In genomic region chr2:42951263-42951938, GRCh38 we compare ENCODE assay signal across 13 cellular contexts.
DNase-seq lines count a peak whose midpoint lies in the region; ATAC-seq and TF ChIP-seq lines count a peak whose summit lies in the region.
"Had no signal": no experiment of that assay in that cellular context is flagged by ENCODE, and none has a peak within 500 bp of the region (broad histone marks: within the 10 kb centered on the region; RNA-seq: fewer than 3 reads in every experiment).

No MANE protein-coding gene starts in this region.

- H3K36me3 Mint-ChIP-seq in nephron (ENCODE audit: low read depth), result no peaks in the 10 kb centered on the region

- no peak overlapping the region for H3K4me3 Mint-ChIP-seq in nephron
- H3K4me3 Mint-ChIP-seq: activated T-helper 17 cell treated with anti-CD3 and anti-CD28 coated beads, Interleukin-2, amount 50 U/mL, for 72 hours; GM23338 had no signal

- peaks cover 17% of the 10 kb centered on the region for H3K4me1 Mint-ChIP-seq in nephron

- ATAC-seq in Right ventricle myocardium inferior (peak; percentile 58), foreskin keratinocyte (no peak), HG02571 (IDR thresholded peaks at IDR 0.05; ENCODE audit: unreplicated experiment) (no peak)
- ATAC-seq: activated T-helper 17 cell treated with anti-CD3 and anti-CD28 coated beads, Interleukin-2, amount 50 U/mL, for 72 hours; GM23338 had no signal

- H3K27ac Mint-ChIP-seq in nephron, result peak overlapping the region; percentile 18 to 77 (median 67)
- H3K27ac Mint-ChIP-seq: GM23338 had no signal

- H3K9me3 Mint-ChIP-seq in nephron, result peaks cover 7% of the 10 kb centered on the region
- H3K9me3 Mint-ChIP-seq: activated T-helper 17 cell treated with anti-CD3 and anti-CD28 coated beads, Interleukin-2, amount 50 U/mL, for 72 hours had no signal

- DNase-seq in Right ventricle myocardium inferior (ENCODE audit: missing footprints) (no peak), cardiac septum (ENCODE audit: low spot score) (no peak), foreskin keratinocyte (peak in 1 of 2 donors; percentile 64), NCI-H748 treated with DMSO at 0.1 percent for 48 hours (lab: John Stamatoyannopoulos, UW) (no peak), DMS153 treated with DMSO at 0.1 percent for 48 hours (lab: John Stamatoyannopoulos, UW; ENCODE audit: unreplicated experiment) (no peak)
- DNase-seq in stimulated activated CD4-positive, alpha-beta T cell treated with anti-CD3 and anti-CD28 coated beads, Interleukin-4, amount 100 ng/mL, for 4 hours, result no peak
- DNase-seq: activated CD4-positive, CD25-positive, alpha-beta regulatory T cell treated with anti-CD3 and anti-CD28 coated beads, Interleukin-2, amount 50 U/mL, for 72 hours; colonic mucosa; NCI-H345 had no signal

- no peaks in the 10 kb centered on the region for H3K27me3 ChIP-seq in foreskin keratinocyte
- H3K27me3 ChIP-seq: colonic mucosa had no signal

- intact Hi-C loops in Right ventricle myocardium inferior (cut with DNase I), result no loop called here
- intact Hi-C loops in cardiac septum (cut with DNase I), result no loop called here

- TF ChIP-seq CTCF in foreskin keratinocyte (conservative IDR thresholded peaks at IDR 0.05) (no peak), nephron (IDR thresholded peaks at IDR 0.05; ENCODE audit: unreplicated experiment in 3 of 3) (no peak)

- peak overlapping the region; percentile 95 for H3K27ac ChIP-seq in foreskin keratinocyte
- H3K27ac ChIP-seq: colonic mucosa had no signal

- H3K27me3 Mint-ChIP-seq in nephron (ENCODE audit: low read depth), result peaks cover 9% of the 10 kb centered on the region
- H3K27me3 Mint-ChIP-seq: activated T-helper 17 cell treated with anti-CD3 and anti-CD28 coated beads, Interleukin-2, amount 50 U/mL, for 72 hours had no signal

- H3K4me1 ChIP-seq in foreskin keratinocyte, result peaks cover 32% of the 10 kb centered on the region
